Comparison of ENCODE assay signal across 20 cellular contexts in genomic region chr20:11719153-11719552, GRCh38.
"Had no signal": no experiment of that assay in that cellular context is flagged by ENCODE, and none has a peak within 500 bp of the region (broad histone marks: within the 10 kb centered on the region; RNA-seq: fewer than 3 reads in every experiment).

No MANE protein-coding gene starts in this region.

- ATAC-seq: activated naive CD8-positive, alpha-beta T cell treated with anti-CD3 and anti-CD28 coated beads, Interleukin-2, amount 50 U/mL, for 24 hours; activated T-cell treated with anti-CD3 and anti-CD28 coated beads, Interleukin-2, amount 50 U/mL, for 4 hours; lower lobe of right lung; natural killer cell; right lobe of liver; stimulated activated naive CD8-positive, alpha-beta T cell treated with anti-CD3 and anti-CD28 coated beads, Interleukin-15, amount 100 ng/mL, for 72 hours had no signal

- H3K4me3 ChIP-seq: ascending aorta, lower lobe of right lung, pancreas, right lobe of liver, vagina had no signal

- H3K9me3 Mint-ChIP-seq: activated naive CD4-positive, alpha-beta T cell treated with anti-CD3 and anti-CD28 coated beads, Interleukin-2, amount 10 ng/mL, durations not matched to agents 7 days and 5 days; activated T-cell treated with anti-CD3 and anti-CD28 coated beads, Interleukin-2, amount 50 U/mL, for 4 hours had no signal

- H3K27ac ChIP-seq: ascending aorta, lower lobe of right lung, pancreas, right lobe of liver, vagina had no signal

- H3K27me3 ChIP-seq: ascending aorta, pancreas, right lobe of liver, vagina had no signal

- H3K27ac Mint-ChIP-seq: activated CD4-positive, alpha-beta T cell treated with anti-CD3 and anti-CD28 coated beads, Interleukin-2, amount 10 ng/mL, durations not matched to agents 24 days and 14 days; activated naive CD4-positive, alpha-beta T cell treated with anti-CD3 and anti-CD28 coated beads, Interleukin-2, amount 10 ng/mL, durations not matched to agents 7 days and 5 days; activated naive CD8-positive, alpha-beta T cell treated with anti-CD3 and anti-CD28 coated beads, Interleukin-2, amount 50 U/mL, for 24 hours; natural killer cell; stimulated activated naive CD8-positive, alpha-beta T cell treated with anti-CD3 and anti-CD28 coated beads, Interleukin-15, amount 100 ng/mL, for 72 hours had no signal

- DNase-seq: activated CD4-positive, alpha-beta T cell treated with anti-CD3 and anti-CD28 coated beads, Interleukin-2, amount 10 ng/mL, durations not matched to agents 24 days and 14 days; activated CD8-positive, alpha-beta memory T cell treated with anti-CD3 and anti-CD28 coated beads, Interleukin-2, amount 50 U/mL, for 4 hours; activated naive CD4-positive, alpha-beta T cell treated with anti-CD3 and anti-CD28 coated beads, Interleukin-2, amount 10 ng/mL, durations not matched to agents 7 days and 5 days; activated naive CD8-positive, alpha-beta T cell treated with anti-CD3 and anti-CD28 coated beads, Interleukin-2, amount 50 U/mL, for 24 hours; activated T-cell treated with anti-CD3 and anti-CD28 coated beads, Interleukin-2, amount 50 U/mL, for 4 hours; cerebellar nuclear complex; cortex of kidney; head of caudate nucleus; lower lobe of right lung; natural killer cell; pancreas; right lobe of liver; small intestine; stimulated activated CD4-positive, alpha-beta T cell treated with anti-CD3 and anti-CD28 coated beads, Interleukin-15, amount 100 ng/mL, for 24 hours; stimulated activated CD4-positive, alpha-beta T cell treated with anti-CD3 and anti-CD28 coated beads, Interleukin-2, amount 100 ng/mL, for 48 hours; stimulated activated naive CD8-positive, alpha-beta T cell treated with anti-CD3 and anti-CD28 coated beads, Interleukin-15, amount 100 ng/mL, for 72 hours; T-helper 9 cell; trophoblast cell had no signal

- H3K36me3 Mint-ChIP-seq: activated naive CD4-positive, alpha-beta T cell treated with anti-CD3 and anti-CD28 coated beads, Interleukin-2, amount 10 ng/mL, durations not matched to agents 7 days and 5 days; natural killer cell had no signal

- H3K4me3 Mint-ChIP-seq: activated CD4-positive, alpha-beta T cell treated with anti-CD3 and anti-CD28 coated beads, Interleukin-2, amount 10 ng/mL, durations not matched to agents 24 days and 14 days; activated naive CD4-positive, alpha-beta T cell treated with anti-CD3 and anti-CD28 coated beads, Interleukin-2, amount 10 ng/mL, durations not matched to agents 7 days and 5 days; activated naive CD8-positive, alpha-beta T cell treated with anti-CD3 and anti-CD28 coated beads, Interleukin-2, amount 50 U/mL, for 24 hours; activated T-cell treated with anti-CD3 and anti-CD28 coated beads, Interleukin-2, amount 50 U/mL, for 4 hours; natural killer cell; stimulated activated naive CD8-positive, alpha-beta T cell treated with anti-CD3 and anti-CD28 coated beads, Interleukin-15, amount 100 ng/mL, for 72 hours had no signal

- H3K36me3 ChIP-seq: ascending aorta, lower lobe of right lung, pancreas, right lobe of liver, vagina had no signal

- H3K4me1 ChIP-seq: ascending aorta, lower lobe of right lung, pancreas, right lobe of liver, vagina had no signal

- H3K9me3 ChIP-seq: ascending aorta, lower lobe of right lung, pancreas, right lobe of liver, vagina had no signal

- H3K27me3 Mint-ChIP-seq: activated CD4-positive, alpha-beta T cell treated with anti-CD3 and anti-CD28 coated beads, Interleukin-2, amount 10 ng/mL, durations not matched to agents 24 days and 14 days; activated naive CD4-positive, alpha-beta T cell treated with anti-CD3 and anti-CD28 coated beads, Interleukin-2, amount 10 ng/mL, durations not matched to agents 7 days and 5 days; activated naive CD8-positive, alpha-beta T cell treated with anti-CD3 and anti-CD28 coated beads, Interleukin-2, amount 50 U/mL, for 24 hours; stimulated activated naive CD8-positive, alpha-beta T cell treated with anti-CD3 and anti-CD28 coated beads, Interleukin-15, amount 100 ng/mL, for 72 hours had no signal

- H3K4me1 Mint-ChIP-seq: activated naive CD4-positive, alpha-beta T cell treated with anti-CD3 and anti-CD28 coated beads, Interleukin-2, amount 10 ng/mL, durations not matched to agents 7 days and 5 days; activated naive CD8-positive, alpha-beta T cell treated with anti-CD3 and anti-CD28 coated beads, Interleukin-2, amount 50 U/mL, for 24 hours; natural killer cell had no signal
